ENCODE assay signal across 16 cellular contexts in genomic region chr21:33732038-33732437, GRCh38.
"Had no signal": no experiment of that assay in that cellular context is flagged by ENCODE, and none has a peak within 500 bp of the region (broad histone marks: within the 10 kb centered on the region; RNA-seq: fewer than 3 reads in every experiment).

No MANE protein-coding gene starts in this region.

- H3K4me1 ChIP-seq: left lung, psoas muscle, transverse colon, vagina had no signal

- DNase-seq: activated CD4-positive, alpha-beta T cell treated with anti-CD3 and anti-CD28 coated beads, Interleukin-2, amount 10 ng/mL, durations not matched to agents 7 days and 5 days; activated CD8-positive, alpha-beta memory T cell treated with anti-CD3 and anti-CD28 coated beads, Interleukin-2, amount 50 U/mL, for 4 hours; activated effector memory CD4-positive, alpha-beta T cell treated with Interleukin-2 at 50 U/mL for 16 hours; activated T-cell treated with anti-CD3 and anti-CD28 coated beads, Interleukin-2, amount 50 U/mL, for 4 hours; left lung; psoas muscle; right cardiac atrium; stimulated activated naive CD8-positive, alpha-beta T cell treated with anti-CD3 and anti-CD28 coated beads, Interleukin-15, Interleukin-2, amounts not matched to agents 100 U/mL and 50 U/mL, for 24 hours; transverse colon had no signal

- H3K4me3 ChIP-seq: left lung, neural progenitor cell, psoas muscle, transverse colon, vagina had no signal

- ATAC-seq: activated CD4-positive, CD25-positive, alpha-beta regulatory T cell treated with anti-CD3 and anti-CD28 coated beads, Interleukin-2, amount 50 U/mL, for 24 hours; activated T-cell treated with anti-CD3 and anti-CD28 coated beads, Interleukin-2, amount 50 U/mL, for 4 hours; left lung; psoas muscle; right cardiac atrium; stimulated activated naive CD8-positive, alpha-beta T cell treated with anti-CD3 and anti-CD28 coated beads, Interleukin-15, Interleukin-2, amounts not matched to agents 100 U/mL and 50 U/mL, for 24 hours had no signal

- H3K4me1 Mint-ChIP-seq: activated CD4-positive, alpha-beta T cell treated with anti-CD3 and anti-CD28 coated beads, Interleukin-2, amount 10 ng/mL, durations not matched to agents 7 days and 5 days; activated naive CD4-positive, alpha-beta T cell treated with anti-CD3 and anti-CD28 coated beads, Interleukin-2, amount 50 U/mL, for 24 hours had no signal

- H3K4me2 ChIP-seq: neural progenitor cell had no signal

- FAIRE-seq: frontal cortex had no signal

- H3K9me3 Mint-ChIP-seq: activated CD4-positive, alpha-beta T cell treated with anti-CD3 and anti-CD28 coated beads, Interleukin-2, amount 10 ng/mL, durations not matched to agents 7 days and 5 days; activated naive CD4-positive, alpha-beta T cell treated with anti-CD3 and anti-CD28 coated beads, Interleukin-2, amount 50 U/mL, for 24 hours; activated T-cell treated with anti-CD3 and anti-CD28 coated beads, Interleukin-2, amount 50 U/mL, for 4 hours; neural progenitor cell; T-helper 2 cell treated with Interferon-gamma antibody and Interleukin-4, amounts not matched to agents 5 μg/mL and 100 μg/mL, for 36 hours had no signal

- H3K36me3 Mint-ChIP-seq: activated naive CD4-positive, alpha-beta T cell treated with anti-CD3 and anti-CD28 coated beads, Interleukin-2, amount 50 U/mL, for 24 hours had no signal

- H3K36me3 ChIP-seq: transverse colon had no signal

- H3K27ac ChIP-seq: epithelial cell of prostate, left lung, neural progenitor cell, psoas muscle, transverse colon, vagina had no signal

- H3K9me3 ChIP-seq: left lung, psoas muscle, transverse colon, vagina had no signal

- H2AFZ ChIP-seq: neural progenitor cell had no signal

- H3K27me3 Mint-ChIP-seq: activated CD4-positive, alpha-beta T cell treated with anti-CD3 and anti-CD28 coated beads, Interleukin-2, amount 10 ng/mL, durations not matched to agents 7 days and 5 days; activated naive CD4-positive, alpha-beta T cell treated with anti-CD3 and anti-CD28 coated beads, Interleukin-2, amount 50 U/mL, for 24 hours had no signal

- H3K27ac Mint-ChIP-seq: activated CD4-positive, alpha-beta T cell treated with anti-CD3 and anti-CD28 coated beads, Interleukin-2, amount 10 ng/mL, durations not matched to agents 7 days and 5 days; neural progenitor cell; T-helper 2 cell treated with Interferon-gamma antibody and Interleukin-4, amounts not matched to agents 5 μg/mL and 100 μg/mL, for 36 hours had no signal

- H3K27me3 ChIP-seq: left lung, neural progenitor cell, transverse colon, vagina had no signal

- H3K4me3 Mint-ChIP-seq: activated CD4-positive, alpha-beta T cell treated with anti-CD3 and anti-CD28 coated beads, Interleukin-2, amount 10 ng/mL, durations not matched to agents 7 days and 5 days; activated naive CD4-positive, alpha-beta T cell treated with anti-CD3 and anti-CD28 coated beads, Interleukin-2, amount 50 U/mL, for 24 hours; activated T-cell treated with anti-CD3 and anti-CD28 coated beads, Interleukin-2, amount 50 U/mL, for 4 hours; neural progenitor cell; T-helper 2 cell treated with Interferon-gamma antibody and Interleukin-4, amounts not matched to agents 5 μg/mL and 100 μg/mL, for 36 hours had no signal

- H3K9ac ChIP-seq: neural progenitor cell had no signal
